8 cellular contexts compared by ENCODE assay signal in the genomic region with DNA sequence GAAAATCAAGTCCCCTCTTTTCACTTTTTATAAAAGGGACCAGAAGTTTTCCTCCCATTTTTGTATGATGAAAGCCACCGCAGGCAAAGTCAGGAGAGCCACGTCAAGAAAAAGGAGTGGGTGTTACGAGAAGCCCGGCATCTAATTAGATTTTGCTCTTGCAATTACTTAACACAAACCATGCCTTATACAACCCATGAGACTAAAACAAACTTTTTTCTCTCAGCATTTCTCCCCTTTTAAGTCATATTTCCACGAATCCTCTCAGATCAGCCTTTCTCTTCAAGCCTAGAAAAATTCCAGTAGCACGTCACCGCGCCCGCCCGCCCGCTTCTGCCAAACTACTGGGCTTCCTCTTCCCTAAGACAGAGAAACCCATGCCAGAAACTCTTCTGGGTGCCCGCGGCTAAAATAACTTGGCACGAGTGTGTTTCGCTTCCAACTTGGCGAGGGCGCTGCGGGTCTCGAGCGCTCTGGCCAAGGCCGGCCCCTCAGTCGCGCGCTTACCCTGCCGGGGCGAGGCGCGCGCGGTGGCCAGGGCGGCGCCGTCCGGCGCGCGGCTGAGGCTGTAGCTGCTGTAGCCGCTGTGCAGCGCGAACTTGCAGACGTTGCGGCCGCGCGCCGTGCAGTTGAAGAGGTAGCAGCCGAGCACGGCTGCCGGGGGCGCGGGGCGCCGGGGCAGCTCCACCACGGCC. TPM values are rescaled to one million over a fixed set of nuclear protein-coding genes. Genes with fewer than 3 reads are reported as not detected.
DNase-seq lines count a peak whose midpoint lies in the region; ATAC-seq and TF ChIP-seq lines count a peak whose summit lies in the region.

No MANE protein-coding gene starts in this region.

- H3F3A ChIP-seq in PC-9 (ENCODE audit: insufficient read depth, low read depth), result peaks cover 30% of the 10 kb centered on the region

- peak overlapping the region; percentile 73 for H3K4me3 Mint-ChIP-seq in activated naive CD8-positive, alpha-beta T cell treated with anti-CD3 and anti-CD28 coated beads for 36 hours

- H3K27me3 Mint-ChIP-seq in activated naive CD8-positive, alpha-beta T cell treated with anti-CD3 and anti-CD28 coated beads for 36 hours, result peaks cover 39% of the 10 kb centered on the region

- H3K36me3 ChIP-seq in BLaER1 (no peaks in the 10 kb centered on the region), PC-9 (ENCODE audit: low read depth) (no peaks in the 10 kb centered on the region), neutrophil (no peaks in the 10 kb centered on the region), aorta (ENCODE audit: control insufficient read depth in 1 of 2, insufficient read depth in 2 of 2, low read length in 1 of 2) (no peaks in the 10 kb centered on the region)

- intact Hi-C loops in PC-9 (cut with micrococcal nuclease; ENCODE audit: unreplicated experiment), result loop anchor here (1.0 to 10.0 kb wide), 2 partner anchors 8 to 298 kb away; a partner anchor contains a TSS
- intact Hi-C loops in head of caudate nucleus (cut with DNase I), result loop anchor here (5.0 to 10.0 kb wide), 2 partner anchors 146 to 298 kb away; a partner anchor contains a TSS
- intact Hi-C loops in aorta (cut with DNase I), result loop anchor here in 1 of 2 donors (2.0 to 10.0 kb wide), 2 partner anchors 26 to 118 kb away; a partner anchor contains a TSS

- peak overlapping the region; percentile 85 for H3K4me3 ChIP-seq in BLaER1
- H3K4me3 ChIP-seq in PC-9, result peak overlapping the region; percentile 73
- H3K4me3 ChIP-seq in neutrophil (ENCODE audit: low read depth in 1 of 2, low read length in 1 of 2), result peak overlapping the region; percentile 55 to 59
- peak overlapping the region; percentile 74 to 82 for H3K4me3 ChIP-seq in aorta (ENCODE audit: low read length in 2 of 2)

- peaks cover 8% of the 10 kb centered on the region for H3K4me1 Mint-ChIP-seq in activated naive CD8-positive, alpha-beta T cell treated with anti-CD3 and anti-CD28 coated beads for 36 hours

- H2AFZ ChIP-seq in PC-9, result peak overlapping the region; percentile 69

- H3K9me2 ChIP-seq in PC-9 (ENCODE audit: insufficient read depth), result no peaks in the 10 kb centered on the region

- 1% methylated on average over 47 to 54 of the region's 54 CpGs for WGBS in aorta, 2 donors

- H3K4me1 ChIP-seq in BLaER1 (peaks cover 28% of the 10 kb centered on the region), PC-9 (replicated peaks; ENCODE audit: insufficient read depth) (peaks cover 70% of the 10 kb centered on the region), neutrophil (ENCODE audit: control insufficient read depth in 1 of 2, insufficient read depth in 1 of 2, low read depth in 1 of 2, low read length in 1 of 2) (peaks cover 20 to 21% of the 10 kb centered on the region in 2 experiments), aorta (ENCODE audit: control insufficient read depth in 1 of 2, insufficient read depth in 2 of 2, low read length in 2 of 2) (no peaks in the 10 kb centered on the region)

- peaks cover 44% of the 10 kb centered on the region for H3K79me2 ChIP-seq in PC-9 (ENCODE audit: low read depth)

- TF ChIP-seq CTCF in PC-9 (conservative IDR thresholded peaks at IDR 0.05), result no peak
- no peak for TF ChIP-seq CTCF in neutrophil (IDR thresholded peaks at IDR 0.05)

- H4K20me1 ChIP-seq in BLaER1 (peaks cover 22% of the 10 kb centered on the region; the same call in 1 of the 2 replicates), PC-9 (ENCODE audit: insufficient read depth) (no peaks in the 10 kb centered on the region)

- no peaks in the 10 kb centered on the region for H3K27me3 ChIP-seq in BLaER1
- H3K27me3 ChIP-seq in PC-9 (ENCODE audit: insufficient read depth, low read depth), result no peaks in the 10 kb centered on the region
- H3K27me3 ChIP-seq in neutrophil, result peaks cover 63% of the 10 kb centered on the region
- no peaks in the 10 kb centered on the region for H3K27me3 ChIP-seq in aorta (ENCODE audit: control insufficient read depth in 1 of 2, insufficient read depth in 2 of 2, low read length in 1 of 2)

- H3K9ac ChIP-seq in BLaER1, result peak overlapping the region; percentile 74

- H3K4me2 ChIP-seq in BLaER1, result peak overlapping the region; percentile 92
- H3K4me2 ChIP-seq in PC-9, result peak overlapping the region; percentile 81

- ATAC-seq in GM19328 (IDR thresholded peaks at IDR 0.05; ENCODE audit: unreplicated experiment) (peak; percentile 23), HG03469 (IDR thresholded peaks at IDR 0.05; ENCODE audit: unreplicated experiment) (peak; percentile 13), aorta (ENCODE audit: low FRiP score) (peak; percentile 79)

- DNase-seq in PC-9, result peak; percentile 83 to 89
- DNase-seq in activated naive CD8-positive, alpha-beta T cell treated with anti-CD3 and anti-CD28 coated beads for 36 hours, result peak; percentile 26
- peak; percentile 38 to 80 (median 64) for DNase-seq in head of caudate nucleus
- DNase-seq in aorta, result peak; percentile 85 to 90

- H3K36me3 Mint-ChIP-seq in activated naive CD8-positive, alpha-beta T cell treated with anti-CD3 and anti-CD28 coated beads for 36 hours, result no peaks in the 10 kb centered on the region

- BruUV-seq in PC-9 (replicated peaks; lab: Mats Ljungman, UMichigan), result TSS peak; percentile 55

- no peak overlapping the region for H3K27ac Mint-ChIP-seq in activated naive CD8-positive, alpha-beta T cell treated with anti-CD3 and anti-CD28 coated beads for 36 hours

- H3K27ac ChIP-seq in BLaER1, result peak overlapping the region; percentile 71
- H3K27ac ChIP-seq in PC-9, result peak overlapping the region; percentile 92
- H3K27ac ChIP-seq in neutrophil, result no peak overlapping the region
- H3K27ac ChIP-seq in aorta (ENCODE audit: low read depth in 1 of 2, low read length in 2 of 2), result peak overlapping the region; percentile 49 to 70

- H3K9me3 ChIP-seq in BLaER1 (no peaks in the 10 kb centered on the region), PC-9 (ENCODE audit: insufficient read depth, low read depth) (no peaks in the 10 kb centered on the region), neutrophil (no peaks in the 10 kb centered on the region), aorta (ENCODE audit: control insufficient read depth, low read length) (no peaks in the 10 kb centered on the region)

- CTCF ChIA-PET in PC-9 (lab: Charles Lee), result interaction anchor here (0.6 kb wide), 2 partner anchors 28 to 393 kb away, joined by 3 to 4 read pairs; no protein-coding TSS in a partner anchor

- no peaks in the 10 kb centered on the region for H3K9me3 Mint-ChIP-seq in activated naive CD8-positive, alpha-beta T cell treated with anti-CD3 and anti-CD28 coated beads for 36 hours

- POLR2A ChIA-PET in PC-9 (lab: Charles Lee; ENCODE audit: unreplicated experiment), result no interaction called here

RNA-seq across cellular contexts. Expression of a gene that starts 1.1 kb away (rescaled TPM):
- 33.8 and 38.6 TPM in 2 replicates for total RNA-seq in PC-9 (2021)
- 1 to 10 TPM; 1.8 to 2.1 TPM for total RNA-seq in activated naive CD8-positive, alpha-beta T cell treated with anti-CD3 and anti-CD28 coated beads for 36 hours
- total RNA-seq in aorta, result 10 to 100 TPM; 24.4 to 35.3 TPM
- polyA plus RNA-seq in aorta, result 10 to 100 TPM in 1 of 2 donors, under 1 TPM in 1; 0.63 to 13.3 TPM

RNA-seq across cellular contexts. Expression of a gene that starts 34.9 kb away (rescaled TPM):
- 0.20 TPM in 1 of 2 replicates, not detected in the other for total RNA-seq in PC-9 (2021)
- total RNA-seq in activated naive CD8-positive, alpha-beta T cell treated with anti-CD3 and anti-CD28 coated beads for 36 hours, result not detected
- total RNA-seq in aorta, result under 1 TPM; 0.18 to 0.65 TPM
- polyA plus RNA-seq in aorta, result 1 to 10 TPM in 1 of 2 donors, not detected in 1; 1.7 TPM

RNA-seq across cellular contexts. Expression of a gene that starts 59.9 kb away (rescaled TPM):
- total RNA-seq in PC-9 (2021) (0.88 TPM in 1 of 2 replicates, not detected in the other), aorta (under 1 TPM in 1 of 2 donors, not detected in 1; 0.99 TPM)
- total RNA-seq in activated naive CD8-positive, alpha-beta T cell treated with anti-CD3 and anti-CD28 coated beads for 36 hours, result not detected
- polyA plus RNA-seq in aorta, result under 1 TPM in 1 of 2 donors, not detected in 1; 0.64 TPM

Comparison
In these comparisons a context has a peak if more than half of its experiments do, and no peak if none do; other contexts are left out.
1. ATAC-seq: peak in every context shown above with its lines; median percentile 79 in aorta; 23 in GM19328; 13 in HG03469.
2. DNase-seq: peak in every context shown above with its lines; median percentile 88 in aorta; 86 in PC-9; 64 in head of caudate nucleus; 26 in activated naive CD8-positive, alpha-beta T cell treated with anti-CD3 and anti-CD28 coated beads for 36 hours.
3. RNA of a gene that starts 1.1 kb away (total RNA-seq): 33.8 to 38.6 TPM in PC-9 and 24.4 to 35.3 TPM in aorta; 1.8 to 2.1 TPM in activated naive CD8-positive, alpha-beta T cell treated with anti-CD3 and anti-CD28 coated beads for 36 hours; every median in the first group is over 4 times any median in the second.
4. Peak in every context shown above with its lines, with median percentiles within 50 percentile points of each other: H3K4me3 ChIP-seq.